8 cellular contexts compared by ENCODE assay signal in genomic region chr11:43681543-43681942, GRCh38. TPM values are rescaled to one million over a fixed set of nuclear protein-coding genes. Genes with fewer than 3 reads are reported as not detected.
DNase-seq lines count a peak whose midpoint lies in the region; ATAC-seq, FAIRE-seq and TF ChIP-seq lines count a peak whose summit lies in the region.

No MANE protein-coding gene starts in this region.

- FAIRE-seq in kidney (lab: Jason Lieb, UNC), result no peak

- H3K36me3 ChIP-seq in kidney (ENCODE audit: control insufficient read depth in 1 of 2, insufficient read depth in 2 of 2, low read length in 2 of 2) (peaks cover 2 to 5% of the 10 kb centered on the region in 2 donors), thyroid gland (no peaks in the 10 kb centered on the region)

- H3K4me1 ChIP-seq in kidney (ENCODE audit: control insufficient read depth in 1 of 2, insufficient read depth in 1 of 2, low read depth in 1 of 2, low read length in 2 of 2), result peaks cover 0 to 4% of the 10 kb centered on the region in 2 donors
- H3K4me1 ChIP-seq in thyroid gland, result peaks cover 10 to 15% of the 10 kb centered on the region in 2 donors

- H3K9ac ChIP-seq in kidney (ENCODE audit: low read length in 2 of 2), result peak overlapping the region; percentile 78 to 87

- DNase-seq in DMS79 (lab: John Stamatoyannopoulos, UW) (peak; percentile 6), LHCN-M2 (ENCODE audit: low read depth) (peak; percentile 27), kidney (no peak), thyroid gland (no peak), NCI-H1694 (lab: John Stamatoyannopoulos, UW) (no peak)
- no peak for DNase-seq in activated naive CD8-positive, alpha-beta T cell treated with anti-CD3 and anti-CD28 coated beads, Interleukin-2, amount 10 ng/mL, durations not matched to agents 7 days and 5 days
- DNase-seq in activated CD4-positive, CD25-positive, alpha-beta regulatory T cell treated with anti-CD3 and anti-CD28 coated beads, Interleukin-2, amount 50 U/mL, for 72 hours, result no peak

- H3K27ac Mint-ChIP-seq in activated naive CD8-positive, alpha-beta T cell treated with anti-CD3 and anti-CD28 coated beads, Interleukin-2, amount 10 ng/mL, durations not matched to agents 7 days and 5 days, result peak overlapping the region; percentile 95

- H3K27me3 Mint-ChIP-seq in activated naive CD8-positive, alpha-beta T cell treated with anti-CD3 and anti-CD28 coated beads, Interleukin-2, amount 10 ng/mL, durations not matched to agents 7 days and 5 days, result peaks cover 14% of the 10 kb centered on the region

- intact Hi-C loops in kidney (cut with DNase I), result no loop called here
- intact Hi-C loops in thyroid gland (cut with DNase I), result no loop called here

- no peak for TF ChIP-seq POLR2A in thyroid gland (IDR thresholded peaks at IDR 0.05)

- TF ChIP-seq CTCF in kidney (IDR thresholded peaks at IDR 0.05; ENCODE audit: borderline replicate concordance, extremely low read depth, insufficient read depth), result no peak
- no peak for TF ChIP-seq CTCF in thyroid gland (IDR thresholded peaks at IDR 0.05)

- H3K27me3 ChIP-seq in thyroid gland, result no peaks in the 10 kb centered on the region

- no peaks in the 10 kb centered on the region for H3K9me3 ChIP-seq in kidney (ENCODE audit: control insufficient read depth in 1 of 2, low read length in 2 of 2)
- no peaks in the 10 kb centered on the region for H3K9me3 ChIP-seq in thyroid gland

- H3K4me1 Mint-ChIP-seq in activated naive CD8-positive, alpha-beta T cell treated with anti-CD3 and anti-CD28 coated beads, Interleukin-2, amount 10 ng/mL, durations not matched to agents 7 days and 5 days, result peaks cover 32% of the 10 kb centered on the region

- H3K4me3 ChIP-seq in kidney (ENCODE audit: low read length in 2 of 2) (peak overlapping the region; percentile 83 to 89), thyroid gland (replicated peaks in 1 of 3) (peak overlapping the region in 2 of 3 donors; percentile 73 to 93)

- POLR2A ChIA-PET in activated naive CD8-positive, alpha-beta T cell treated with anti-CD3 and anti-CD28 coated beads, Interleukin-2, amount 10 ng/mL, durations not matched to agents 7 days and 5 days (lab: Charles Lee), result interaction anchor here (0.7 to 1.7 kb wide), 4 partner anchors 37 to 323 kb away, joined by 3 to 7 read pairs (median 6); partner anchors contain the start of gene TTC17

- H3K9me3 Mint-ChIP-seq in activated naive CD8-positive, alpha-beta T cell treated with anti-CD3 and anti-CD28 coated beads, Interleukin-2, amount 10 ng/mL, durations not matched to agents 7 days and 5 days, result peaks cover 7% of the 10 kb centered on the region

- peak overlapping the region; percentile 56 to 94 for H3K27ac ChIP-seq in kidney (ENCODE audit: low read depth in 2 of 2, low read length in 2 of 2)
- peak overlapping the region in 2 of 3 donors; percentile 76 to 90 for H3K27ac ChIP-seq in thyroid gland

- 15 to 16% methylated on average over 8 of the region's 8 CpGs for WGBS in thyroid gland, 2 donors

- peak overlapping the region; percentile 93 for H3K4me3 Mint-ChIP-seq in activated naive CD8-positive, alpha-beta T cell treated with anti-CD3 and anti-CD28 coated beads, Interleukin-2, amount 10 ng/mL, durations not matched to agents 7 days and 5 days

- no peak for ATAC-seq in activated naive CD8-positive, alpha-beta T cell treated with anti-CD3 and anti-CD28 coated beads, Interleukin-2, amount 10 ng/mL, durations not matched to agents 7 days and 5 days (ENCODE audit: low read depth)
- no peak for ATAC-seq in HG03469 (IDR thresholded peaks at IDR 0.05; ENCODE audit: unreplicated experiment)

- peaks cover 26% of the 10 kb centered on the region for H3K36me3 Mint-ChIP-seq in activated naive CD8-positive, alpha-beta T cell treated with anti-CD3 and anti-CD28 coated beads, Interleukin-2, amount 10 ng/mL, durations not matched to agents 7 days and 5 days

RNA-seq across cellular contexts. Expression of gene HSD17B12, which starts 1.0 kb away (rescaled TPM):
- 39.9 and 48.6 TPM in 2 replicates for total RNA-seq in LHCN-M2 (2014; rRNA removed)
- 21.5 TPM for polyA plus RNA-seq in LHCN-M2 (2012)
- 10 to 100 TPM; 32.6 to 37.0 TPM for total RNA-seq in activated naive CD8-positive, alpha-beta T cell treated with anti-CD3 and anti-CD28 coated beads, Interleukin-2, amount 10 ng/mL, durations not matched to agents 7 days and 5 days
- 100 TPM for total RNA-seq in kidney
- polyA plus RNA-seq in kidney (ENCODE audit: insufficient read depth, low read depth, low replicate concordance), result 76.9 TPM
- total RNA-seq in thyroid gland, result 100 to 1,000 TPM in 1 of 4 donors, 10 to 100 TPM in 3; 70.1 to 104 (median 94.4) TPM

Comparison
In these comparisons a context has a peak if more than half of its experiments do, and no peak if none do; other contexts are left out.
1. DNase-seq: peak in DMS79 (single experiment) and LHCN-M2 (single experiment); none in activated naive CD8-positive, alpha-beta T cell treated with anti-CD3 and anti-CD28 coated beads, Interleukin-2, amount 10 ng/mL, durations not matched to agents 7 days and 5 days (single experiment), kidney (single experiment), thyroid gland (0 of 2), activated CD4-positive, CD25-positive, alpha-beta regulatory T cell treated with anti-CD3 and anti-CD28 coated beads, Interleukin-2, amount 50 U/mL, for 72 hours (single experiment) and NCI-H1694 (single experiment).